10 cellular contexts compared by ENCODE assay signal in genomic region chr18:30889582-30890301, GRCh38.
DNase-seq lines count a peak whose midpoint lies in the region; ATAC-seq, FAIRE-seq and TF ChIP-seq lines count a peak whose summit lies in the region.
"Had no signal": no experiment of that assay in that cellular context is flagged by ENCODE, and none has a peak within 500 bp of the region (broad histone marks: within the 10 kb centered on the region; RNA-seq: fewer than 3 reads in every experiment).

No MANE protein-coding gene starts in this region.

- no peaks in the 10 kb centered on the region for H3K36me3 ChIP-seq in heart right ventricle

- ATAC-seq in heart right ventricle (no peak), HG02588 (IDR thresholded peaks at IDR 0.05; ENCODE audit: unreplicated experiment) (no peak), GM19035 (IDR thresholded peaks at IDR 0.05; ENCODE audit: unreplicated experiment) (no peak)

- no peak overlapping the region for H3K4me3 ChIP-seq in heart right ventricle

- 38 to 44% methylated on average over 5 of the region's 5 CpGs for WGBS in heart right ventricle, 2 donors

- no peaks in the 10 kb centered on the region for H3K9me3 ChIP-seq in heart right ventricle
- H3K9me3 ChIP-seq: Caco-2 had no signal

- H3K27me3 ChIP-seq in heart right ventricle, result no peaks in the 10 kb centered on the region

- H3K27ac ChIP-seq in heart right ventricle, result no peak overlapping the region

- peak in 7 of 9 donors; percentile 12 to 53 (median 41) for TF ChIP-seq CTCF in heart right ventricle (IDR thresholded peaks at IDR 0.05)

- DNase-seq in heart right ventricle (no peak), cardiac septum (ENCODE audit: low spot score) (no peak), SK-N-DZ (ENCODE audit: low spot score) (peak; percentile 3), iPS DF 19.7 (ENCODE audit: low read depth, low spot score) (peak; percentile 17), urothelium cell line (ENCODE audit: low spot score) (peak; percentile 2), HuH-7.5 (ENCODE audit: low spot score) (no peak)
- DNase-seq: HFFc6 had no signal

- H3K4me1 ChIP-seq in heart right ventricle, result no peaks in the 10 kb centered on the region
- H3K4me1 ChIP-seq: Caco-2 had no signal

- no peak for FAIRE-seq in urothelium cell line (lab: Jason Lieb, UNC)

- intact Hi-C loops in heart right ventricle (cut with DNase I) (no loop called here), cardiac septum (cut with DNase I) (no loop called here)

Comparison
In these comparisons a context has a peak if more than half of its experiments do, and no peak if none do; other contexts are left out.
1. DNase-seq: peak in SK-N-DZ (single experiment), iPS DF 19.7 (single experiment) and urothelium cell line (single experiment); none in heart right ventricle (0 of 2), cardiac septum (single experiment) and HuH-7.5 (single experiment).